ENCODE assay signal across 8 cellular contexts in the genomic region with DNA sequence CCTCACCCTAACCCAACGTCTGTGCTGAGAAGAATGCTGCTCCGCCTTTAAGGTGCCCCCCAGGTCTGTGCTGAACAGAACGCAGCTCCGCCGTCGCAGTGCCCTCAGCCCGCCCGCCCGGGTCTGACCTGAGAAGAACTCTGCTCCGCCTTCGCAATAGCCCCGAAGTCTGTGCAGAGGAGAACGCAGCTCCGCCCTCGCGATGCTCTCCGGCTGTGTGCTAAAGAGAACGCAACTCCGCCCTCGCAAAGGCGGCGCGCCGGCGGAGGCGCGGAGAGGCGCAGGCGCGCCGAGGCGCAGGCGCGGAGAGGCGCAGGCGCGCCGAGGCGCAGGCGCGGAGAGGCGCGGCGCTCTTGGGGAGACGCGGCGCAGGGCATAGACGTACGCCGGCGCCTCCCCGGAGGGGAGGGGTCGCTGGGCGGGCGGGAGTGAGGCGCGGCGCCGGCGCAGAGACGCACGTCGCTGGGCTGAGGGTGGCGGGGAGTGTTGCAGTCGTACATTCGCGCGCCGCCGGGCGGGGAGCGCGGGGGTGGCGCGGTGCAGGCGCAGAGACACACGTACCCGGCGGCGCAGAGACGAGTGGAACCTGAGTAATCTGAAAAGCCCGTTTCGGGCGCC. TPM values are rescaled to one million over a fixed set of nuclear protein-coding genes. Genes with fewer than 3 reads are reported as not detected.
DNase-seq lines count a peak whose midpoint lies in the region; ATAC-seq and TF ChIP-seq lines count a peak whose summit lies in the region.
"Not testable (repeated sequence)": the region's sequence is repeated elsewhere in the genome, so short reads cannot be mapped to it uniquely, and the experiment has no call there.

No MANE protein-coding gene starts in this region.

- ATAC-seq in GM19324 (IDR thresholded peaks at IDR 0.05; ENCODE audit: low FRiP score, unreplicated experiment) (peak; percentile 100), HG03139 (IDR thresholded peaks at IDR 0.05; ENCODE audit: unreplicated experiment) (peak; percentile 67), mucosa of descending colon (peak; percentile 96)

- H3K36me3 ChIP-seq in SK-N-MC (ENCODE audit: insufficient read depth, low read length); mucosa of descending colon (ENCODE audit: low read depth): not testable (repeated sequence)

- H3K27ac ChIP-seq in SK-N-MC: peak overlapping the region; percentile 95

- not testable (repeated sequence) for H3K9me3 Mint-ChIP-seq in activated naive CD4-positive, alpha-beta T cell treated with anti-CD3 and anti-CD28 coated beads, Interleukin-2, amount 50 U/mL, for 24 hours

- not testable (repeated sequence) for H3K9me3 ChIP-seq in SK-N-MC (ENCODE audit: low read depth, low read length); mucosa of descending colon

- H3K4me3 Mint-ChIP-seq in activated naive CD4-positive, alpha-beta T cell treated with anti-CD3 and anti-CD28 coated beads, Interleukin-2, amount 50 U/mL, for 24 hours: peak overlapping the region; percentile 89

- peak overlapping the region; percentile 94 for H3K27ac Mint-ChIP-seq in activated naive CD4-positive, alpha-beta T cell treated with anti-CD3 and anti-CD28 coated beads, Interleukin-2, amount 50 U/mL, for 24 hours

- DNase-seq in Ammon's horn (ENCODE audit: low spot score) (peak; percentile 84), SK-N-MC (ENCODE audit: low read depth, low spot score) (peak; percentile 62), fibroblast of pulmonary artery (ENCODE audit: low read depth) (peak; percentile 93), mucosa of descending colon (peak; percentile 82 to 92 (median 91))
- peak; percentile 84 to 92 for DNase-seq in stimulated activated CD4-positive, alpha-beta T cell treated with anti-CD3 and anti-CD28 coated beads, Interleukin-4, amount 100 ng/mL, for 4 hours

- TF ChIP-seq CTCF in fibroblast of pulmonary artery (IDR thresholded peaks at IDR 0.05; ENCODE audit: low read length, missing control alignments); mucosa of descending colon (IDR thresholded peaks at IDR 0.05): not testable (repeated sequence)

- H3K4me3 ChIP-seq in SK-N-MC (peak overlapping the region; percentile 77), fibroblast of pulmonary artery (replicated peaks; ENCODE audit: low read depth, low read length) (peak overlapping the region; percentile 75), mucosa of descending colon (peak overlapping the region; percentile 19)

- H3K36me3 Mint-ChIP-seq in activated naive CD4-positive, alpha-beta T cell treated with anti-CD3 and anti-CD28 coated beads, Interleukin-2, amount 50 U/mL, for 24 hours: not testable (repeated sequence)

- peak overlapping the region; percentile 69 for H3K9ac ChIP-seq in SK-N-MC (ENCODE audit: insufficient read length)

- not testable (repeated sequence) for H3K27me3 Mint-ChIP-seq in activated naive CD4-positive, alpha-beta T cell treated with anti-CD3 and anti-CD28 coated beads, Interleukin-2, amount 50 U/mL, for 24 hours

- not testable (repeated sequence) for H3K4me1 Mint-ChIP-seq in activated naive CD4-positive, alpha-beta T cell treated with anti-CD3 and anti-CD28 coated beads, Interleukin-2, amount 50 U/mL, for 24 hours

- intact Hi-C loops in mucosa of descending colon (cut with DNase I, micrococcal nuclease): not testable (repeated sequence)

- H3K4me1 ChIP-seq in mucosa of descending colon (ENCODE audit: low read depth): not testable (repeated sequence)

RNA-seq across cellular contexts. Expression of gene RABL2A, which starts 23.5 kb away (rescaled TPM):
- total RNA-seq in mucosa of descending colon: 10 to 100 TPM; 14.2 to 25.1 (median 15.4) TPM

Comparison
In these comparisons a context has a peak if more than half of its experiments do, and no peak if none do; other contexts are left out.
1. Peak in every context shown above with its lines: DNase-seq, ATAC-seq, H3K4me3 ChIP-seq and H3K27ac ChIP-seq.
2. H3K4me3 ChIP-seq: peak in every context shown above with its lines; median percentile 77 in SK-N-MC; 75 in fibroblast of pulmonary artery; 19 in mucosa of descending colon.